In the genomic region with DNA sequence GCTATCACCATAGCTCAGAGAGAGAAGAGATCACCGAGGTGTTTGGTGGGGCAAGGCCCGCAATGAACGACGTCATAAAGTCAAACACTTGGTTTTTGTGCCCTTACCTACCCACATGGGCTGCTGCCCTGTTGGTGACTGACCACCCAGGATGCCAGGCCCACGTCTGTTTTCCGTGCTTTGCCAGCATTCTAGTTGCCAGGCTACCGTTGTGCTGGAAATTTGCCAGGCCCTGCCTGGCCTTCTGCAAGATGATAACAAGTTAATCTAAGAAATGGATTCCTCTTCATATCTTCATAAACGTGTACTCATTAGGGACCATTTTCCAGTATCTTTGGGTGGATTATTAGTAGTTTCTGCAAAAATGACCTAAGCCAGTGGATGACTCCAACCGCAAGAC, we compare ENCODE assay signal across 40 cellular contexts. TPM values are rescaled to one million over a fixed set of nuclear protein-coding genes. Genes with fewer than 3 reads are reported as not detected.
"Had no signal": no experiment of that assay in that cellular context is flagged by ENCODE, and none has a peak within 500 bp of the region (broad histone marks: within the 10 kb centered on the region; RNA-seq: fewer than 3 reads in every experiment).

No MANE protein-coding gene starts in this region.

- H3K36me3 Mint-ChIP-seq: activated naive CD4-positive, alpha-beta T cell treated with anti-CD3 and anti-CD28 coated beads, Interleukin-2, amount 10 ng/mL, durations not matched to agents 7 days and 5 days; activated naive CD8-positive, alpha-beta T cell had no signal

- H3K4me1 Mint-ChIP-seq: activated naive CD4-positive, alpha-beta T cell treated with anti-CD3 and anti-CD28 coated beads, Interleukin-2, amount 10 ng/mL, durations not matched to agents 7 days and 5 days; activated naive CD8-positive, alpha-beta T cell treated with anti-CD3 and anti-CD28 coated beads, Interleukin-2, amount 50 U/mL, for 24 hours; central memory CD8-positive, alpha-beta T cell had no signal

- H3K4me1 ChIP-seq: colonic mucosa, Peyer's patch, SJSA1 had no signal

- DNase-seq: activated CD4-positive, alpha-beta T cell treated with anti-CD3 and anti-CD28 coated beads for 1 hour; activated CD4-positive, alpha-beta T cell treated with anti-CD3 and anti-CD28 coated beads for 48 hours; activated CD4-positive, alpha-beta T cell treated with anti-CD3 and anti-CD28 coated beads, Interleukin-2, amount 50 U/mL, for 4 hours; activated CD4-positive, CD25-positive, alpha-beta regulatory T cell; activated CD8-positive, alpha-beta T cell treated with anti-CD3 and anti-CD28 coated beads for 36 hours; activated naive CD4-positive, alpha-beta T cell treated with anti-CD3 and anti-CD28 coated beads, Interleukin-2, amount 10 ng/mL, durations not matched to agents 7 days and 5 days; activated naive CD8-positive, alpha-beta T cell treated with anti-CD3 and anti-CD28 coated beads, Interleukin-2, amount 50 U/mL, for 24 hours; activated T-cell treated with anti-CD3 and anti-CD28 coated beads, Interleukin-2, amount 50 U/mL, for 4 hours; amniotic stem cell; aorta; colonic mucosa; MM.1S; MV-4-11; NCI-H1092; NCI-H146; NCI-H187; NCI-H2029 treated with DMSO at 0.1 percent for 48 hours; NCI-H2107; NCI-H2171 treated with DMSO at 0.1 percent for 48 hours; NCI-H2227 treated with DMSO at 0.1 percent for 48 hours; NCI-H510A treated with DMSO at 0.1 percent for 48 hours; NCI-H526 treated with DMSO at 0.1 percent for 48 hours; NCI-H82; NK-92 treated with Interleukin-12 subunit alpha and Interleukin-12 subunit beta, amount 100 ng/mL, for 24 hours; PC-3; Peyer's patch; RPMI8226; SHP77 treated with DMSO at 0.1 percent for 48 hours; SW 1271; T-helper 1 cell; T-helper 2 cell; T-helper 9 cell; WERI-Rb-1 had no signal

- H3K27ac Mint-ChIP-seq: activated CD8-positive, alpha-beta T cell treated with anti-CD3 and anti-CD28 coated beads for 36 hours; activated naive CD4-positive, alpha-beta T cell treated with anti-CD3 and anti-CD28 coated beads, Interleukin-2, amount 10 ng/mL, durations not matched to agents 7 days and 5 days; activated naive CD8-positive, alpha-beta T cell; activated naive CD8-positive, alpha-beta T cell treated with anti-CD3 and anti-CD28 coated beads, Interleukin-2, amount 50 U/mL, for 24 hours; activated T-helper 1 cell treated with anti-CD3 and anti-CD28 coated beads, Interleukin-12 subunit alpha, Interleukin-12 subunit beta, Interleukin-2, Interleukin-4 antibody, amounts not matched to agents 30 ng/mL and 10 ng/mL and 1 ng/mL, durations not matched to agents 14 hours and 24 hours and 36 hours had no signal

- H3K36me3 ChIP-seq: cardiac muscle cell, colonic mucosa, Peyer's patch, SJSA1, WERI-Rb-1 had no signal

- H3K9me3 ChIP-seq: colonic mucosa, Peyer's patch, SJSA1 had no signal

- H3K27me3 ChIP-seq: cardiac muscle cell, colonic mucosa, Peyer's patch had no signal

- H3K9me3 Mint-ChIP-seq: activated CD8-positive, alpha-beta T cell treated with anti-CD3 and anti-CD28 coated beads for 36 hours; activated naive CD4-positive, alpha-beta T cell treated with anti-CD3 and anti-CD28 coated beads, Interleukin-2, amount 10 ng/mL, durations not matched to agents 7 days and 5 days; activated naive CD8-positive, alpha-beta T cell treated with anti-CD3 and anti-CD28 coated beads, Interleukin-2, amount 50 U/mL, for 24 hours; activated T-cell treated with anti-CD3 and anti-CD28 coated beads, Interleukin-2, amount 50 U/mL, for 4 hours; activated T-helper 1 cell treated with anti-CD3 and anti-CD28 coated beads, Interleukin-12 subunit alpha, Interleukin-12 subunit beta, Interleukin-2, Interleukin-4 antibody, amounts not matched to agents 30 ng/mL and 10 ng/mL and 1 ng/mL, durations not matched to agents 14 hours and 24 hours and 36 hours; central memory CD8-positive, alpha-beta T cell had no signal

- H3K4me3 Mint-ChIP-seq: activated CD8-positive, alpha-beta T cell treated with anti-CD3 and anti-CD28 coated beads for 36 hours; activated naive CD4-positive, alpha-beta T cell treated with anti-CD3 and anti-CD28 coated beads, Interleukin-2, amount 10 ng/mL, durations not matched to agents 7 days and 5 days; activated naive CD8-positive, alpha-beta T cell; activated naive CD8-positive, alpha-beta T cell treated with anti-CD3 and anti-CD28 coated beads, Interleukin-2, amount 50 U/mL, for 24 hours; activated T-cell treated with anti-CD3 and anti-CD28 coated beads, Interleukin-2, amount 50 U/mL, for 4 hours; activated T-helper 1 cell treated with anti-CD3 and anti-CD28 coated beads, Interleukin-12 subunit alpha, Interleukin-12 subunit beta, Interleukin-2, Interleukin-4 antibody, amounts not matched to agents 30 ng/mL and 10 ng/mL and 1 ng/mL, durations not matched to agents 14 hours and 24 hours and 36 hours; central memory CD8-positive, alpha-beta T cell had no signal

- ATAC-seq: activated CD8-positive, alpha-beta T cell treated with anti-CD3 and anti-CD28 coated beads for 36 hours; activated naive CD8-positive, alpha-beta T cell treated with anti-CD3 and anti-CD28 coated beads, Interleukin-2, amount 50 U/mL, for 24 hours; activated T-cell treated with anti-CD3 and anti-CD28 coated beads, Interleukin-2, amount 50 U/mL, for 4 hours; PC-3 had no signal

- H3K4me3 ChIP-seq: cardiac muscle cell, colonic mucosa, Peyer's patch, SJSA1 had no signal

RNA-seq across cellular contexts. Expression of gene SLC6A4, which starts 35.4 kb away (rescaled TPM):
- total RNA-seq: activated CD8-positive, alpha-beta T cell treated with anti-CD3 and anti-CD28 coated beads for 36 hours; activated T-cell treated with anti-CD3 and anti-CD28 coated beads, Interleukin-2, amount 50 U/mL, for 4 hours; activated T-helper 1 cell treated with anti-CD3 and anti-CD28 coated beads, Interleukin-12 subunit alpha, Interleukin-12 subunit beta, Interleukin-2, Interleukin-4 antibody, amounts not matched to agents 30 ng/mL and 10 ng/mL and 1 ng/mL, durations not matched to agents 14 hours and 24 hours and 36 hours; chondrocyte; LHCN-M2; PC-3; SJSA1 had no signal
- polyA plus RNA-seq: cardiac muscle cell had no signal
